Comparison of ENCODE assay signal across 8 cellular contexts in the genomic region with DNA sequence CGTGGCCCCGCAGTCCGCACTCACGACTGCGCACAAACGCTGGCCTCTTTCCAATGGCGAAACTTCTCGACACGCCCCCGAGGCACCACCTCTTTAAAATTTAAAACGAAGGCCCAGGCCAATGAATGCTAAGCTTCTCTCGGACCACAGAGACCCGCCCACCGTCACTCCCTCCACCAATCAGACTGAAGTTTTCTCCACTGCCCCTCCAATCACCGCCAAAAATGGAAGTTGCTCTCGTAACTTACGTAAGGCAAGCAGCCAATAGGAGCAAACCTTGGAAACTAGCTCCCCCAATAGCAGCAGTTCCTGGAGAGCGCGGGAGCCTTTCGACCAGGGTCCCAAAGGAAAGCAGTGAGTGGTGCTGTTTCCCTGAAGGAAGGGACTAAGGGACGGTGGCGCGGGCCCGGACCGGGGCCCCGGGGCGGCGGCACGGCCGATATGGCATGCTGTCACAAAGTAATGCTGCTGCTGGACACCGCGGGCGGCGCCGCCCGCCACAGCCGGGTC. TPM values are rescaled to one million over a fixed set of nuclear protein-coding genes. Genes with fewer than 3 reads are reported as not detected.
DNase-seq lines count a peak whose midpoint lies in the region; ATAC-seq and TF ChIP-seq lines count a peak whose summit lies in the region.

A gene with protein sequence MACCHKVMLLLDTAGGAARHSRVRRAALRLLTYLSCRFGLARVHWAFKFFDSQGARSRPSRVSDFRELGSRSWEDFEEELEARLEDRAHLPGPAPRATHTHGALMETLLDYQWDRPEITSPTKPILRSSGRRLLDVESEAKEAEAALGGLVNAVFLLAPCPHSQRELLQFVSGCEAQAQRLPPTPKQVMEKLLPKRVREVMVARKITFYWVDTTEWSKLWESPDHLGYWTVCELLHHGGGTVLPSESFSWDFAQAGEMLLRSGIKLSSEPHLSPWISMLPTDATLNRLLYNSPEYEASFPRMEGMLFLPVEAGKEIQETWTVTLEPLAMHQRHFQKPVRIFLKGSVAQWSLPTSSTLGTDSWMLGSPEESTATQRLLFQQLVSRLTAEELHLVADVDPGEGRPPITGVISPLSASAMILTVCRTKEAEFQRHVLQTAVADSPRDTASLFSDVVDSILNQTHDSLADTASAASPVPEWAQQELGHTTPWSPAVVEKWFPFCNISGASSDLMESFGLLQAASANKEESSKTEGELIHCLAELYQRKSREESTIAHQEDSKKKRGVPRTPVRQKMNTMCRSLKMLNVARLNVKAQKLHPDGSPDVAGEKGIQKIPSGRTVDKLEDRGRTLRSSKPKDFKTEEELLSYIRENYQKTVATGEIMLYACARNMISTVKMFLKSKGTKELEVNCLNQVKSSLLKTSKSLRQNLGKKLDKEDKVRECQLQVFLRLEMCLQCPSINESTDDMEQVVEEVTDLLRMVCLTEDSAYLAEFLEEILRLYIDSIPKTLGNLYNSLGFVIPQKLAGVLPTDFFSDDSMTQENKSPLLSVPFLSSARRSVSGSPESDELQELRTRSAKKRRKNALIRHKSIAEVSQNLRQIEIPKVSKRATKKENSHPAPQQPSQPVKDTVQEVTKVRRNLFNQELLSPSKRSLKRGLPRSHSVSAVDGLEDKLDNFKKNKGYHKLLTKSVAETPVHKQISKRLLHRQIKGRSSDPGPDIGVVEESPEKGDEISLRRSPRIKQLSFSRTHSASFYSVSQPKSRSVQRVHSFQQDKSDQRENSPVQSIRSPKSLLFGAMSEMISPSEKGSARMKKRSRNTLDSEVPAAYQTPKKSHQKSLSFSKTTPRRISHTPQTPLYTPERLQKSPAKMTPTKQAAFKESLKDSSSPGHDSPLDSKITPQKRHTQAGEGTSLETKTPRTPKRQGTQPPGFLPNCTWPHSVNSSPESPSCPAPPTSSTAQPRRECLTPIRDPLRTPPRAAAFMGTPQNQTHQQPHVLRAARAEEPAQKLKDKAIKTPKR (N-terminal part only) (plus strand): TSS at position 324 of the 510 bp plus-strand sequence. CDS start 118 bp downstream, at position 442.

- H3K9me3 ChIP-seq in T-helper 17 cell (ENCODE audit: control insufficient read depth, low read length, poor library complexity, severe bottlenecking) (no peaks in the 10 kb centered on the region), right cardiac atrium (ENCODE audit: control insufficient read depth, low read length) (no peaks in the 10 kb centered on the region), vagina (no peaks in the 10 kb centered on the region)

- H3K27me3 ChIP-seq in right cardiac atrium (ENCODE audit: control insufficient read depth, insufficient read depth) (no peaks in the 10 kb centered on the region), vagina (no peaks in the 10 kb centered on the region)

- peak; percentile 94 to 97 for DNase-seq in NCI-H187 (lab: John Stamatoyannopoulos, UW)
- peak; percentile 74 to 91 (median 85) for DNase-seq in T-helper 17 cell
- peak; percentile 31 to 97 (median 88) for DNase-seq in amygdala (lab: John Stamatoyannopoulos, UW)
- peak; percentile 96 to 97 (median 96) for DNase-seq in right cardiac atrium
- peak; percentile 99 for DNase-seq in pulmonary artery endothelial cell (ENCODE audit: low read depth, low spot score)
- DNase-seq in vagina (ENCODE audit: extremely low spot score in 2 of 2): peak in 1 of 2 donors; percentile 99

- H3K4me3 ChIP-seq in right cardiac atrium (ENCODE audit: low read length): peak within 1 kb of the TSS; percentile 65
- H3K4me3 ChIP-seq in vagina: peak within 1 kb of the TSS; percentile 63 to 85

- H3K4me3 Mint-ChIP-seq in T-helper 17 cell: peak within 1 kb of the TSS; percentile 92

- TF ChIP-seq CTCF in vagina (IDR thresholded peaks at IDR 0.05): no peak

- 1% methylated on average over 37 of the region's 37 CpGs for WGBS in right cardiac atrium

- H3K36me3 Mint-ChIP-seq in T-helper 17 cell (ENCODE audit: low read depth): peaks cover 5% of the 10 kb centered on the region

- H3K27me3 Mint-ChIP-seq in T-helper 17 cell: peaks cover 19% of the 10 kb centered on the region

- no peaks in the 10 kb centered on the region for H3K4me1 ChIP-seq in right cardiac atrium (ENCODE audit: control insufficient read depth, insufficient read depth, low read length)
- H3K4me1 ChIP-seq in vagina: peaks cover 12% of the 10 kb centered on the region

- ATAC-seq in GM18502 (IDR thresholded peaks at IDR 0.05; ENCODE audit: poor library complexity, unreplicated experiment) (peak; percentile 97), HG02943 (IDR thresholded peaks at IDR 0.05; ENCODE audit: low read depth, unreplicated experiment) (peak; percentile 95), T-helper 17 cell (peak; percentile 99), right cardiac atrium (peak; percentile 99 to 100)

- no peak within 1 kb of the TSS for H3K27ac ChIP-seq in right cardiac atrium (ENCODE audit: low read length)
- H3K27ac ChIP-seq in vagina: no peak within 1 kb of the TSS

- H3K36me3 ChIP-seq in vagina: no peaks in the 10 kb centered on the region

- intact Hi-C loops in right cardiac atrium (cut with DNase I) (no loop called here), vagina (cut with DNase I) (no loop called here)

- TF ChIP-seq POLR2A in vagina (IDR thresholded peaks at IDR 0.05): no peak

- H3K27ac Mint-ChIP-seq in T-helper 17 cell: peak within 1 kb of the TSS; percentile 79

- peaks cover 15% of the 10 kb centered on the region for H3K4me1 Mint-ChIP-seq in T-helper 17 cell

RNA-seq across cellular contexts. Expression of the gene that starts here (rescaled TPM):
- total RNA-seq in T-helper 17 cell: under 1 TPM; 0.21 to 0.22 TPM
- total RNA-seq in right cardiac atrium: under 1 TPM in 3 of 4 donors, not detected in 1; 0.06 to 0.23 (median 0.18) TPM
- polyA plus RNA-seq in right cardiac atrium: 0.09 TPM
- total RNA-seq in pulmonary artery endothelial cell: 3.2 and 9.2 TPM in 2 replicates
- total RNA-seq in vagina: 5.2 TPM

Comparison
In these comparisons a context has a peak if more than half of its experiments do, and no peak if none do; other contexts are left out.
1. Peak in DNase-seq and ATAC-seq in T-helper 17 cell; RNA of the gene not detected or under 1 TPM.
2. Peak in DNase-seq, ATAC-seq and H3K4me3 ChIP-seq in right cardiac atrium; RNA of the gene not detected or under 1 TPM.